Comparison of ENCODE assay signal across 21 cellular contexts in genomic region chr18:39913790-39914366, GRCh38.
"Had no signal": no experiment of that assay in that cellular context is flagged by ENCODE, and none has a peak within 500 bp of the region (broad histone marks: within the 10 kb centered on the region; RNA-seq: fewer than 3 reads in every experiment).

No MANE protein-coding gene starts in this region.

- H3K27ac ChIP-seq: dorsolateral prefrontal cortex, epithelial cell of prostate, hepatocyte, ovary, right lobe of liver, tibial artery, upper lobe of left lung, uterus had no signal

- H3K27me3 Mint-ChIP-seq: naive thymus-derived CD4-positive, alpha-beta T cell; stimulated activated naive CD8-positive, alpha-beta T cell treated with anti-CD3 and anti-CD28 coated beads, Interleukin-15, Interleukin-2, amounts not matched to agents 100 ng/mL and 50 ng/mL, for 24 hours had no signal

- ATAC-seq: left colon; left ventricle myocardium superior; naive thymus-derived CD4-positive, alpha-beta T cell; right lobe of liver; stimulated activated effector memory CD8-positive, alpha-beta T cell treated with anti-CD3 and anti-CD28 coated beads, Interleukin-12 subunit alpha, Interleukin-12 subunit beta, amount 100 ng/mL, for 72 hours had no signal

- DNase-seq: cortex of kidney; dorsolateral prefrontal cortex; effector CD8-positive, alpha-beta T cell; esophagus squamous epithelium; foreskin fibroblast; left colon; left ventricle myocardium superior; mesendoderm; naive thymus-derived CD4-positive, alpha-beta T cell; ovary; right lobe of liver; stimulated activated CD4-positive, alpha-beta T cell treated with anti-CD3 and anti-CD28 coated beads, Interleukin-4, amount 100 ng/mL, for 1 hour; stimulated activated CD8-positive, alpha-beta memory T cell treated with anti-CD3 and anti-CD28 coated beads, Interleukin-4, amount 100 ng/mL, for 48 hours; tibial artery; upper lobe of left lung; uterus had no signal

- H3K4me1 Mint-ChIP-seq: naive thymus-derived CD4-positive, alpha-beta T cell; stimulated activated effector memory CD8-positive, alpha-beta T cell treated with anti-CD3 and anti-CD28 coated beads, Interleukin-12 subunit alpha, Interleukin-12 subunit beta, amount 100 ng/mL, for 72 hours had no signal

- H3K27me3 ChIP-seq: esophagus squamous epithelium, hepatocyte, ovary, right lobe of liver, tibial artery, upper lobe of left lung, uterus had no signal

- H3K4me2 ChIP-seq: hepatocyte had no signal

- H3K27ac Mint-ChIP-seq: naive thymus-derived CD4-positive, alpha-beta T cell; stimulated activated effector memory CD8-positive, alpha-beta T cell treated with anti-CD3 and anti-CD28 coated beads, Interleukin-12 subunit alpha, Interleukin-12 subunit beta, amount 100 ng/mL, for 72 hours; stimulated activated naive CD8-positive, alpha-beta T cell treated with anti-CD3 and anti-CD28 coated beads, Interleukin-15, Interleukin-2, amounts not matched to agents 100 ng/mL and 50 ng/mL, for 24 hours had no signal

- H3K9me3 ChIP-seq: esophagus squamous epithelium, ovary, right lobe of liver, upper lobe of left lung, uterus had no signal

- H3K36me3 ChIP-seq: esophagus squamous epithelium, ovary, right lobe of liver, tibial artery, upper lobe of left lung, uterus had no signal

- H3K4me3 ChIP-seq: dorsolateral prefrontal cortex, esophagus squamous epithelium, hepatocyte, lung, ovary, right lobe of liver, tibial artery, upper lobe of left lung, uterus had no signal

- H3K79me2 ChIP-seq: hepatocyte had no signal

- H3K4me1 ChIP-seq: right lobe of liver, tibial artery, upper lobe of left lung, uterus had no signal

- H3K36me3 Mint-ChIP-seq: naive thymus-derived CD4-positive, alpha-beta T cell; stimulated activated effector memory CD8-positive, alpha-beta T cell treated with anti-CD3 and anti-CD28 coated beads, Interleukin-12 subunit alpha, Interleukin-12 subunit beta, amount 100 ng/mL, for 72 hours had no signal

- H3K4me3 Mint-ChIP-seq: naive thymus-derived CD4-positive, alpha-beta T cell; stimulated activated effector memory CD8-positive, alpha-beta T cell treated with anti-CD3 and anti-CD28 coated beads, Interleukin-12 subunit alpha, Interleukin-12 subunit beta, amount 100 ng/mL, for 72 hours; stimulated activated naive CD8-positive, alpha-beta T cell treated with anti-CD3 and anti-CD28 coated beads, Interleukin-15, Interleukin-2, amounts not matched to agents 100 ng/mL and 50 ng/mL, for 24 hours had no signal

- H2AFZ ChIP-seq: hepatocyte had no signal
